ENCODE assay signal across 10 cellular contexts in genomic region chr12:6548556-6549378, GRCh38. TPM values are rescaled to one million over a fixed set of nuclear protein-coding genes. Genes with fewer than 3 reads are reported as not detected.
DNase-seq lines count a peak whose midpoint lies in the region; ATAC-seq and TF ChIP-seq lines count a peak whose summit lies in the region.
"Had no signal": no experiment of that assay in that cellular context is flagged by ENCODE, and none has a peak within 500 bp of the region (broad histone marks: within the 10 kb centered on the region; RNA-seq: fewer than 3 reads in every experiment).

No MANE protein-coding gene starts in this region.

- peaks cover 38% of the 10 kb centered on the region for H3K36me3 Mint-ChIP-seq in activated T-helper 1 cell treated with anti-CD3 and anti-CD28 coated beads, Interleukin-12 subunit alpha, Interleukin-12 subunit beta, Interleukin-2, Interleukin-4 antibody, amounts not matched to agents 30 ng/mL and 10 ng/mL and 1 ng/mL, durations not matched to agents 14 hours and 24 hours and 36 hours (ENCODE audit: low read depth)
- H3K36me3 Mint-ChIP-seq in naive thymus-derived CD8-positive, alpha-beta T cell: peaks cover 0 to 54% (median 4%) of the 10 kb centered on the region in 3 donors

- peak; percentile 97 for DNase-seq in GM23248
- no peak for DNase-seq in activated T-helper 1 cell treated with anti-CD3 and anti-CD28 coated beads, Interleukin-12 subunit alpha, Interleukin-12 subunit beta, Interleukin-2, Interleukin-4 antibody, amounts not matched to agents 30 ng/mL and 10 ng/mL and 1 ng/mL, durations not matched to agents 14 hours and 24 hours and 36 hours (ENCODE audit: low spot score)
- peak; percentile 74 to 85 for DNase-seq in foreskin fibroblast
- no peak for DNase-seq in smooth muscle cell (lab: John Stamatoyannopoulos, UW; ENCODE audit: unreplicated experiment)
- DNase-seq in naive thymus-derived CD8-positive, alpha-beta T cell: no peak
- DNase-seq in stimulated activated naive CD4-positive, alpha-beta T cell (lab: John Stamatoyannopoulos, UW): no peak
- DNase-seq in G401 (ENCODE audit: low spot score): no peak

- H3F3A ChIP-seq in GM23248 (ENCODE audit: insufficient read depth): peaks cover 56% of the 10 kb centered on the region
- peaks cover 5% of the 10 kb centered on the region for H3F3A ChIP-seq in smooth muscle cell (ENCODE audit: low read depth)

- no peaks in the 10 kb centered on the region for H3K27me3 Mint-ChIP-seq in activated T-helper 1 cell treated with anti-CD3 and anti-CD28 coated beads, Interleukin-12 subunit alpha, Interleukin-12 subunit beta, Interleukin-2, Interleukin-4 antibody, amounts not matched to agents 30 ng/mL and 10 ng/mL and 1 ng/mL, durations not matched to agents 14 hours and 24 hours and 36 hours (ENCODE audit: insufficient read depth)
- H3K27me3 Mint-ChIP-seq in naive thymus-derived CD8-positive, alpha-beta T cell: no peaks in the 10 kb centered on the region
- H3K27me3 Mint-ChIP-seq: activated naive CD4-positive, alpha-beta T cell treated with anti-CD3 and anti-CD28 coated beads, Interleukin-2, amount 50 U/mL, for 24 hours had no signal

- ATAC-seq in naive thymus-derived CD8-positive, alpha-beta T cell: no peak
- no peak for ATAC-seq in GM19467 (IDR thresholded peaks at IDR 0.05; ENCODE audit: unreplicated experiment)

- H3K4me3 ChIP-seq in GM23248 (peak overlapping the region; percentile 69), foreskin fibroblast (ENCODE audit: low read depth in 1 of 2, low read length in 2 of 2) (peak overlapping the region in 1 of 2 donors; percentile 18), smooth muscle cell (no peak overlapping the region)
- H3K4me3 ChIP-seq: SK-N-MC had no signal

- no peaks in the 10 kb centered on the region for H3K9me3 Mint-ChIP-seq in activated T-helper 1 cell treated with anti-CD3 and anti-CD28 coated beads, Interleukin-12 subunit alpha, Interleukin-12 subunit beta, Interleukin-2, Interleukin-4 antibody, amounts not matched to agents 30 ng/mL and 10 ng/mL and 1 ng/mL, durations not matched to agents 14 hours and 24 hours and 36 hours
- no peaks in the 10 kb centered on the region for H3K9me3 Mint-ChIP-seq in naive thymus-derived CD8-positive, alpha-beta T cell
- H3K9me3 Mint-ChIP-seq: activated naive CD4-positive, alpha-beta T cell treated with anti-CD3 and anti-CD28 coated beads, Interleukin-2, amount 50 U/mL, for 24 hours had no signal

- H3K9ac ChIP-seq in GM23248 (peak overlapping the region; percentile 78), smooth muscle cell (ENCODE audit: low read depth) (no peak overlapping the region)

- H3K79me2 ChIP-seq in GM23248 (ENCODE audit: insufficient read depth): peaks cover 75% of the 10 kb centered on the region
- peaks cover 21% of the 10 kb centered on the region for H3K79me2 ChIP-seq in smooth muscle cell (ENCODE audit: low read depth)

- H3K4me2 ChIP-seq in GM23248 (ENCODE audit: unreplicated experiment): peak overlapping the region; percentile 82
- H3K4me2 ChIP-seq in smooth muscle cell: peak overlapping the region; percentile 75

- peaks cover 70% of the 10 kb centered on the region for H3K4me1 ChIP-seq in GM23248 (ENCODE audit: insufficient read depth)
- peaks cover 12% of the 10 kb centered on the region for H3K4me1 ChIP-seq in smooth muscle cell (ENCODE audit: low read depth)

- H4K20me1 ChIP-seq in GM23248 (ENCODE audit: insufficient read depth): no peaks in the 10 kb centered on the region
- peaks cover 21% of the 10 kb centered on the region for H4K20me1 ChIP-seq in smooth muscle cell (ENCODE audit: low read depth)

- no peaks in the 10 kb centered on the region for H3K9me2 ChIP-seq in GM23248 (ENCODE audit: insufficient read depth)

- H3K27ac Mint-ChIP-seq in activated T-helper 1 cell treated with anti-CD3 and anti-CD28 coated beads, Interleukin-12 subunit alpha, Interleukin-12 subunit beta, Interleukin-2, Interleukin-4 antibody, amounts not matched to agents 30 ng/mL and 10 ng/mL and 1 ng/mL, durations not matched to agents 14 hours and 24 hours and 36 hours: peak overlapping the region; percentile 22
- peak overlapping the region in 4 of 10 donors; percentile 17 to 91 (median 45) for H3K27ac Mint-ChIP-seq in naive thymus-derived CD8-positive, alpha-beta T cell
- H3K27ac Mint-ChIP-seq: activated naive CD4-positive, alpha-beta T cell treated with anti-CD3 and anti-CD28 coated beads, Interleukin-2, amount 50 U/mL, for 24 hours had no signal

- POLR2A ChIA-PET in naive thymus-derived CD8-positive, alpha-beta T cell (lab: Charles Lee): interaction anchor here (0.6 to 1.3 kb wide), 2 partner anchors 19 to 230 kb away, joined by 3 read pairs; partner anchors contain the start of gene NOP2

- intact Hi-C loops in activated T-helper 1 cell treated with anti-CD3 and anti-CD28 coated beads, Interleukin-12 subunit alpha, Interleukin-12 subunit beta, Interleukin-2, Interleukin-4 antibody, amounts not matched to agents 30 ng/mL and 10 ng/mL and 1 ng/mL, durations not matched to agents 14 hours and 24 hours and 36 hours (cut with micrococcal nuclease): no loop called here

- H3K9me3 ChIP-seq in GM23248 (ENCODE audit: low read depth) (no peaks in the 10 kb centered on the region), smooth muscle cell (replicated peaks; ENCODE audit: low read depth) (no peaks in the 10 kb centered on the region)

- H2AFZ ChIP-seq in GM23248 (no peak overlapping the region), smooth muscle cell (ENCODE audit: low read depth) (no peak overlapping the region)

- H3K27me3 ChIP-seq in GM23248 (replicated peaks; ENCODE audit: insufficient read depth): no peaks in the 10 kb centered on the region
- no peaks in the 10 kb centered on the region for H3K27me3 ChIP-seq in smooth muscle cell (ENCODE audit: low read depth)

- peaks cover 18% of the 10 kb centered on the region for H3K4me1 Mint-ChIP-seq in activated T-helper 1 cell treated with anti-CD3 and anti-CD28 coated beads, Interleukin-12 subunit alpha, Interleukin-12 subunit beta, Interleukin-2, Interleukin-4 antibody, amounts not matched to agents 30 ng/mL and 10 ng/mL and 1 ng/mL, durations not matched to agents 14 hours and 24 hours and 36 hours (ENCODE audit: low read depth)
- H3K4me1 Mint-ChIP-seq in naive thymus-derived CD8-positive, alpha-beta T cell: peaks cover 20 to 37% (median 34%) of the 10 kb centered on the region in 4 donors

- peaks cover 5% of the 10 kb centered on the region; the same call in 1 of the 2 replicates for H3K36me3 ChIP-seq in GM23248 (ENCODE audit: low read depth)
- H3K36me3 ChIP-seq in smooth muscle cell (ENCODE audit: low read depth): no peaks in the 10 kb centered on the region

- no peak for TF ChIP-seq CTCF in foreskin fibroblast (IDR thresholded peaks at IDR 0.05; ENCODE audit: low read depth, low read length)
- no peak for TF ChIP-seq CTCF in smooth muscle cell (IDR thresholded peaks at IDR 0.05; ENCODE audit: borderline replicate concordance, insufficient read depth, poor library complexity, severe bottlenecking)

- H3K4me3 Mint-ChIP-seq in activated T-helper 1 cell treated with anti-CD3 and anti-CD28 coated beads, Interleukin-12 subunit alpha, Interleukin-12 subunit beta, Interleukin-2, Interleukin-4 antibody, amounts not matched to agents 30 ng/mL and 10 ng/mL and 1 ng/mL, durations not matched to agents 14 hours and 24 hours and 36 hours: no peak overlapping the region
- H3K4me3 Mint-ChIP-seq in naive thymus-derived CD8-positive, alpha-beta T cell: peak overlapping the region in 1 of 10 donors; percentile 8
- H3K4me3 Mint-ChIP-seq: activated naive CD4-positive, alpha-beta T cell treated with anti-CD3 and anti-CD28 coated beads, Interleukin-2, amount 50 U/mL, for 24 hours had no signal

- in situ Hi-C loops in GM23248 (cut with MboI): no loop called here
- in situ Hi-C loops in G401 (cut with HindIII; ENCODE audit: low sequenced_read_pairs): no loop called here

- H3K27ac ChIP-seq in GM23248 (peak overlapping the region; percentile 96), smooth muscle cell (ENCODE audit: low read depth) (peak overlapping the region; percentile 84)
- H3K27ac ChIP-seq: SK-N-MC had no signal

- 55 to 57% methylated on average over 31 to 34 of the region's 34 CpGs for WGBS in GM23248 (ENCODE audit: low coverage in 1 of 2, low lambda C conversion rate in 2 of 2, missing lambda C conversion rate in 2 of 2), 2 experiments
- WGBS in smooth muscle cell (ENCODE audit: low lambda C conversion rate): 91% methylated on average over 34 of the region's 34 CpGs

RNA-seq across cellular contexts. Expression of gene IFFO1, which starts 7.1 kb away (rescaled TPM):
- total RNA-seq in GM23248 (2014; rRNA removed; shearing (Covaris generic)): 18.0 and 19.7 TPM in 2 replicates
- polyA plus RNA-seq in GM23248 (2016; fragmentation: Nextera tagmentation; extraction: Ambion mirVana) (14.5 and 19.2 TPM in 2 replicates), smooth muscle cell (13.3 and 19.1 TPM in 2 replicates)
- 19.5 and 19.9 TPM in 2 replicates for total RNA-seq in activated T-helper 1 cell treated with anti-CD3 and anti-CD28 coated beads, Interleukin-12 subunit alpha, Interleukin-12 subunit beta, Interleukin-2, Interleukin-4 antibody, amounts not matched to agents 30 ng/mL and 10 ng/mL and 1 ng/mL, durations not matched to agents 14 hours and 24 hours and 36 hours
- total RNA-seq in smooth muscle cell: 4.2 and 5.2 TPM in 2 replicates
- total RNA-seq in naive thymus-derived CD8-positive, alpha-beta T cell: 10 to 100 TPM; 40.9 to 45.9 TPM
- 10 to 100 TPM in 1 of 3 donors, 1 to 10 TPM in 2; 3.7 to 10.8 (median 4.4) TPM for polyA plus RNA-seq in naive thymus-derived CD8-positive, alpha-beta T cell
- total RNA-seq in G401 (2014; rRNA removed; shearing (Covaris generic)): 11.7 and 13.2 TPM in 2 replicates

RNA-seq across cellular contexts. Expression of gene GAPDH, which starts 14.4 kb away (rescaled TPM):
- 6,196 and 7,726 TPM in 2 replicates for total RNA-seq in GM23248 (2014; rRNA removed; shearing (Covaris generic))
- 7,868 and 8,138 TPM in 2 replicates for polyA plus RNA-seq in GM23248 (2016; fragmentation: Nextera tagmentation; extraction: Ambion mirVana)
- total RNA-seq in activated T-helper 1 cell treated with anti-CD3 and anti-CD28 coated beads, Interleukin-12 subunit alpha, Interleukin-12 subunit beta, Interleukin-2, Interleukin-4 antibody, amounts not matched to agents 30 ng/mL and 10 ng/mL and 1 ng/mL, durations not matched to agents 14 hours and 24 hours and 36 hours: 4,315 and 4,318 TPM in 2 replicates
- 5,015 and 5,158 TPM in 2 replicates for total RNA-seq in smooth muscle cell
- polyA plus RNA-seq in smooth muscle cell: 9,934 and 11,119 TPM in 2 replicates
- 100 to 1,000 TPM; 355 to 363 TPM for total RNA-seq in naive thymus-derived CD8-positive, alpha-beta T cell
- polyA plus RNA-seq in naive thymus-derived CD8-positive, alpha-beta T cell: 1,000 to 10,000 TPM; 1,014 to 1,110 (median 1,062) TPM
- total RNA-seq in G401 (2014; rRNA removed; shearing (Covaris generic)): 3,766 and 4,312 TPM in 2 replicates

RNA-seq across cellular contexts. Expression of gene NOP2, which starts 19.3 kb away (rescaled TPM):
- 44.3 TPM in 2 replicates for total RNA-seq in GM23248 (2014; rRNA removed; shearing (Covaris generic))
- polyA plus RNA-seq in GM23248 (2016; fragmentation: Nextera tagmentation; extraction: Ambion mirVana) (27.0 and 31.8 TPM in 2 replicates), smooth muscle cell (23.6 and 30.4 TPM in 2 replicates)
- total RNA-seq in activated T-helper 1 cell treated with anti-CD3 and anti-CD28 coated beads, Interleukin-12 subunit alpha, Interleukin-12 subunit beta, Interleukin-2, Interleukin-4 antibody, amounts not matched to agents 30 ng/mL and 10 ng/mL and 1 ng/mL, durations not matched to agents 14 hours and 24 hours and 36 hours: 194 and 196 TPM in 2 replicates
- 29.7 and 41.9 TPM in 2 replicates for total RNA-seq in smooth muscle cell
- total RNA-seq in naive thymus-derived CD8-positive, alpha-beta T cell: 100 to 1,000 TPM in 1 of 2 experiments, 10 to 100 TPM in 1; 99.2 to 104 TPM
- polyA plus RNA-seq in naive thymus-derived CD8-positive, alpha-beta T cell: 10 to 100 TPM; 23.6 to 41.7 (median 24.7) TPM
- 45.5 and 70.7 TPM in 2 replicates for total RNA-seq in G401 (2014; rRNA removed; shearing (Covaris generic))

RNA-seq across cellular contexts. Expression of gene NCAPD2, which starts 54.9 kb away (rescaled TPM):
- total RNA-seq in GM23248 (2014; rRNA removed; shearing (Covaris generic)): 26.3 and 46.8 TPM in 2 replicates
- polyA plus RNA-seq in GM23248 (2016; fragmentation: Nextera tagmentation; extraction: Ambion mirVana) (15.5 and 17.6 TPM in 2 replicates), smooth muscle cell (17.6 and 21.5 TPM in 2 replicates)
- 91.6 and 93.4 TPM in 2 replicates for total RNA-seq in activated T-helper 1 cell treated with anti-CD3 and anti-CD28 coated beads, Interleukin-12 subunit alpha, Interleukin-12 subunit beta, Interleukin-2, Interleukin-4 antibody, amounts not matched to agents 30 ng/mL and 10 ng/mL and 1 ng/mL, durations not matched to agents 14 hours and 24 hours and 36 hours
- 22.7 and 78.9 TPM in 2 replicates for total RNA-seq in smooth muscle cell
- total RNA-seq in naive thymus-derived CD8-positive, alpha-beta T cell: 10 to 100 TPM; 40.4 to 46.3 TPM
- polyA plus RNA-seq in naive thymus-derived CD8-positive, alpha-beta T cell: 10 to 100 TPM; 24.7 to 45.3 (median 28.1) TPM
- total RNA-seq in G401 (2014; rRNA removed; shearing (Covaris generic)): 86.1 and 102 TPM in 2 replicates

RNA-seq across cellular contexts. Expression of gene MRPL51, which starts 55.7 kb away (rescaled TPM):
- total RNA-seq in GM23248 (2014; rRNA removed; shearing (Covaris generic)): 29.8 and 68.3 TPM in 2 replicates
- polyA plus RNA-seq in GM23248 (2016; fragmentation: Nextera tagmentation; extraction: Ambion mirVana) (286 and 301 TPM in 2 replicates), smooth muscle cell (364 and 377 TPM in 2 replicates)
- total RNA-seq in activated T-helper 1 cell treated with anti-CD3 and anti-CD28 coated beads, Interleukin-12 subunit alpha, Interleukin-12 subunit beta, Interleukin-2, Interleukin-4 antibody, amounts not matched to agents 30 ng/mL and 10 ng/mL and 1 ng/mL, durations not matched to agents 14 hours and 24 hours and 36 hours: 250 and 258 TPM in 2 replicates
- 122 and 126 TPM in 2 replicates for total RNA-seq in smooth muscle cell
- total RNA-seq in naive thymus-derived CD8-positive, alpha-beta T cell: 10 to 100 TPM; 71.6 to 77.3 TPM
- polyA plus RNA-seq in naive thymus-derived CD8-positive, alpha-beta T cell: 100 to 1,000 TPM; 220 to 230 (median 224) TPM
- 363 and 396 TPM in 2 replicates for total RNA-seq in G401 (2014; rRNA removed; shearing (Covaris generic))

Comparison
In these comparisons a context has a peak if more than half of its experiments do, and no peak if none do; other contexts are left out.
1. DNase-seq: peak in GM23248 (single experiment) and foreskin fibroblast (2 of 2); none in activated T-helper 1 cell treated with anti-CD3 and anti-CD28 coated beads, Interleukin-12 subunit alpha, Interleukin-12 subunit beta, Interleukin-2, Interleukin-4 antibody, amounts not matched to agents 30 ng/mL and 10 ng/mL and 1 ng/mL, durations not matched to agents 14 hours and 24 hours and 36 hours (single experiment), smooth muscle cell (single experiment), naive thymus-derived CD8-positive, alpha-beta T cell (0 of 10), stimulated activated naive CD4-positive, alpha-beta T cell (0 of 6) and G401 (single experiment).
2. RNA of gene GAPDH, which starts 14.4 kb away (total RNA-seq): 6,196 to 7,726 TPM in GM23248, 5,015 to 5,158 TPM in smooth muscle cell, 4,315 to 4,318 TPM in activated T-helper 1 cell treated with anti-CD3 and anti-CD28 coated beads, Interleukin-12 subunit alpha, Interleukin-12 subunit beta, Interleukin-2, Interleukin-4 antibody, amounts not matched to agents 30 ng/mL and 10 ng/mL and 1 ng/mL, durations not matched to agents 14 hours and 24 hours and 36 hours and 3,766 to 4,312 TPM in G401; 355 to 363 TPM in naive thymus-derived CD8-positive, alpha-beta T cell; every median in the first group is over 10 times any median in the second.